In the genomic region with DNA sequence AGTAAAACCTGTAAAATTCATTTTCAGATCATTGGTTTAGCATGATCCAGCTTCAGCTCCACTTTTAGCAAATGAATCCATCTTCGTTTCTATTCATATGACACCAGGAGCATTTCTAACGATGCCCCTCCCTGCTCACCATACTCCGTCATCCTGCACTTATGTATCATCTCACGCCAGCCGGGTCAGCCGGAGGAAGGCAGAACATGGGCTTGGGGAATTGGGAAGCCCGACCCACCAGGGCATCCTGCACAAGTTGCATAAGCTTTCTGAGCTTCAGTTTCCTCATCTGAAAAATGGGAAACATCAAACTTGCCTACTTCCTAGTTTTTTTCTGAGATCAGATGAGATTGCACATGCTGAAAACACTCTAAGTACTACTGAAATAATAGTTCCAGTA, we compare ENCODE assay signal across 13 cellular contexts.
"Had no signal": no experiment of that assay in that cellular context is flagged by ENCODE, and none has a peak within 500 bp of the region (broad histone marks: within the 10 kb centered on the region; RNA-seq: fewer than 3 reads in every experiment).

No MANE protein-coding gene starts in this region.

- DNase-seq: activated naive CD8-positive, alpha-beta T cell treated with anti-CD3 and anti-CD28 coated beads for 36 hours; brain microvascular endothelial cell; cortex of kidney; effector CD8-positive, alpha-beta T cell; esophagus squamous epithelium; hypothalamus; ovary; stimulated activated naive CD8-positive, alpha-beta T cell treated with anti-CD3 and anti-CD28 coated beads, Interleukin-15, amount 100 ng/mL, for 72 hours; testis had no signal

- H3K4me3 ChIP-seq: esophagus squamous epithelium, ovary, right lobe of liver, smooth muscle cell, testis, upper lobe of left lung had no signal

- H3K9me3 ChIP-seq: esophagus squamous epithelium, ovary, right lobe of liver, testis, upper lobe of left lung had no signal

- ATAC-seq: activated CD4-positive, CD25-positive, alpha-beta regulatory T cell treated with anti-CD3 and anti-CD28 coated beads, Interleukin-2, amount 50 U/mL, for 24 hours; stimulated activated naive CD8-positive, alpha-beta T cell treated with anti-CD3 and anti-CD28 coated beads, Interleukin-15, amount 100 ng/mL, for 72 hours had no signal

- H3K27me3 ChIP-seq: brain microvascular endothelial cell, esophagus squamous epithelium, ovary, right lobe of liver, testis, upper lobe of left lung had no signal

- H3K27ac ChIP-seq: brain microvascular endothelial cell, esophagus squamous epithelium, ovary, right lobe of liver, testis, upper lobe of left lung had no signal

- H3K36me3 ChIP-seq: brain microvascular endothelial cell, esophagus squamous epithelium, ovary, right lobe of liver, upper lobe of left lung had no signal

- H3K4me1 ChIP-seq: esophagus squamous epithelium, right lobe of liver, testis had no signal
